In genomic region chrX:298993-299392, GRCh38 we compare ENCODE assay signal across 26 cellular contexts.
"Had no signal": no experiment of that assay in that cellular context is flagged by ENCODE, and none has a peak within 500 bp of the region (broad histone marks: within the 10 kb centered on the region; RNA-seq: fewer than 3 reads in every experiment).

No MANE protein-coding gene starts in this region.

- H3K4me3 ChIP-seq: heart right ventricle, pancreas, psoas muscle, stomach, suprapubic skin, tibial nerve had no signal

- H3K27me3 Mint-ChIP-seq: activated CD4-positive, alpha-beta memory T cell treated with anti-CD3 and anti-CD28 coated beads, Interleukin-2, amount 10 ng/mL, durations not matched to agents 7 days and 5 days; activated CD4-positive, alpha-beta T cell treated with anti-CD3 and anti-CD28 coated beads, Interleukin-2, amount 10 ng/mL, durations not matched to agents 24 days and 14 days; activated naive CD8-positive, alpha-beta T cell treated with anti-CD3 and anti-CD28 coated beads, Interleukin-2, amount 10 ng/mL, durations not matched to agents 7 days and 5 days; memory B cell; stimulated activated memory B cell treated with anti-CD40 and anti-IgM and Interleukin-4, amounts not matched to agents 10 μg/mL and 1 μg/mL and 100 μg/mL, for 72 hours had no signal

- ATAC-seq: activated T-cell treated with anti-CD3 and anti-CD28 coated beads, Interleukin-2, amount 50 U/mL, for 72 hours; heart right ventricle; pancreas; psoas muscle; right cardiac atrium; stimulated activated memory B cell treated with anti-CD40 and anti-IgM and Interleukin-4, amounts not matched to agents 10 μg/mL and 1 μg/mL and 100 μg/mL, for 72 hours had no signal

- H3K27ac ChIP-seq: epithelial cell of prostate, heart right ventricle, pancreas, psoas muscle, stomach, suprapubic skin, tibial nerve had no signal

- DNase-seq: activated CD4-positive, alpha-beta memory T cell treated with anti-CD3 and anti-CD28 coated beads, Interleukin-2, amount 10 ng/mL, durations not matched to agents 7 days and 5 days; activated CD4-positive, alpha-beta T cell treated with anti-CD3 and anti-CD28 coated beads, Interleukin-2, amount 10 ng/mL, durations not matched to agents 24 days and 14 days; activated CD4-positive, CD25-positive, alpha-beta regulatory T cell; activated effector memory CD4-positive, alpha-beta T cell treated with Interleukin-2 at 50 U/mL for 16 hours; activated naive CD4-positive, alpha-beta T cell treated with anti-CD3 and anti-CD28 coated beads for 36 hours; activated naive CD8-positive, alpha-beta T cell treated with anti-CD3 and anti-CD28 coated beads, Interleukin-2, amount 10 ng/mL, durations not matched to agents 7 days and 5 days; activated T-cell treated with anti-CD3 and anti-CD28 coated beads, Interleukin-2, amount 50 U/mL, for 72 hours; amniotic stem cell; cerebellar nuclear complex; cortex of kidney; endodermal cell; heart right ventricle; psoas muscle; small intestine; stimulated activated CD4-positive, alpha-beta T cell treated with anti-CD3 and anti-CD28 coated beads, Interleukin-15, amount 100 ng/mL, for 24 hours; stomach; T1000 had no signal

- H3K9me3 Mint-ChIP-seq: activated CD4-positive, alpha-beta memory T cell treated with anti-CD3 and anti-CD28 coated beads, Interleukin-2, amount 10 ng/mL, durations not matched to agents 7 days and 5 days; activated CD4-positive, alpha-beta T cell treated with anti-CD3 and anti-CD28 coated beads, Interleukin-2, amount 10 ng/mL, durations not matched to agents 24 days and 14 days; activated naive CD4-positive, alpha-beta T cell treated with anti-CD3 and anti-CD28 coated beads for 36 hours; activated naive CD8-positive, alpha-beta T cell treated with anti-CD3 and anti-CD28 coated beads, Interleukin-2, amount 10 ng/mL, durations not matched to agents 7 days and 5 days; activated T-cell treated with anti-CD3 and anti-CD28 coated beads, Interleukin-2, amount 50 U/mL, for 72 hours; memory B cell; nephron; stimulated activated memory B cell treated with anti-CD40 and anti-IgM and Interleukin-4, amounts not matched to agents 10 μg/mL and 1 μg/mL and 100 μg/mL, for 72 hours had no signal

- FAIRE-seq: keratinocyte, pancreas, small intestine had no signal

- H3K4me1 Mint-ChIP-seq: activated CD4-positive, alpha-beta memory T cell treated with anti-CD3 and anti-CD28 coated beads, Interleukin-2, amount 10 ng/mL, durations not matched to agents 7 days and 5 days; activated CD4-positive, alpha-beta T cell treated with anti-CD3 and anti-CD28 coated beads, Interleukin-2, amount 10 ng/mL, durations not matched to agents 24 days and 14 days; activated naive CD8-positive, alpha-beta T cell treated with anti-CD3 and anti-CD28 coated beads, Interleukin-2, amount 10 ng/mL, durations not matched to agents 7 days and 5 days; endodermal cell; memory B cell; nephron; stimulated activated memory B cell treated with anti-CD40 and anti-IgM and Interleukin-4, amounts not matched to agents 10 μg/mL and 1 μg/mL and 100 μg/mL, for 72 hours had no signal

- H3K9me3 ChIP-seq: pancreas, psoas muscle, stomach, suprapubic skin had no signal

- H3K27ac Mint-ChIP-seq: activated CD4-positive, alpha-beta memory T cell treated with anti-CD3 and anti-CD28 coated beads, Interleukin-2, amount 10 ng/mL, durations not matched to agents 7 days and 5 days; activated CD4-positive, alpha-beta T cell treated with anti-CD3 and anti-CD28 coated beads, Interleukin-2, amount 10 ng/mL, durations not matched to agents 24 days and 14 days; activated naive CD4-positive, alpha-beta T cell treated with anti-CD3 and anti-CD28 coated beads for 36 hours; activated naive CD8-positive, alpha-beta T cell treated with anti-CD3 and anti-CD28 coated beads, Interleukin-2, amount 10 ng/mL, durations not matched to agents 7 days and 5 days; activated T-cell treated with anti-CD3 and anti-CD28 coated beads, Interleukin-2, amount 50 U/mL, for 72 hours; endodermal cell; memory B cell; nephron; stimulated activated memory B cell treated with anti-CD40 and anti-IgM and Interleukin-4, amounts not matched to agents 10 μg/mL and 1 μg/mL and 100 μg/mL, for 72 hours had no signal

- H3K4me3 Mint-ChIP-seq: activated CD4-positive, alpha-beta memory T cell treated with anti-CD3 and anti-CD28 coated beads, Interleukin-2, amount 10 ng/mL, durations not matched to agents 7 days and 5 days; activated CD4-positive, alpha-beta T cell treated with anti-CD3 and anti-CD28 coated beads, Interleukin-2, amount 10 ng/mL, durations not matched to agents 24 days and 14 days; activated naive CD4-positive, alpha-beta T cell treated with anti-CD3 and anti-CD28 coated beads for 36 hours; activated naive CD8-positive, alpha-beta T cell treated with anti-CD3 and anti-CD28 coated beads, Interleukin-2, amount 10 ng/mL, durations not matched to agents 7 days and 5 days; activated T-cell treated with anti-CD3 and anti-CD28 coated beads, Interleukin-2, amount 50 U/mL, for 72 hours; endodermal cell; memory B cell; nephron; stimulated activated memory B cell treated with anti-CD40 and anti-IgM and Interleukin-4, amounts not matched to agents 10 μg/mL and 1 μg/mL and 100 μg/mL, for 72 hours had no signal

- H3K27me3 ChIP-seq: heart right ventricle, pancreas, stomach, suprapubic skin, tibial nerve had no signal

- H3K4me1 ChIP-seq: heart right ventricle, pancreas, psoas muscle, stomach, suprapubic skin, tibial nerve had no signal
